ENCODE assay signal across 22 cellular contexts in the genomic region with DNA sequence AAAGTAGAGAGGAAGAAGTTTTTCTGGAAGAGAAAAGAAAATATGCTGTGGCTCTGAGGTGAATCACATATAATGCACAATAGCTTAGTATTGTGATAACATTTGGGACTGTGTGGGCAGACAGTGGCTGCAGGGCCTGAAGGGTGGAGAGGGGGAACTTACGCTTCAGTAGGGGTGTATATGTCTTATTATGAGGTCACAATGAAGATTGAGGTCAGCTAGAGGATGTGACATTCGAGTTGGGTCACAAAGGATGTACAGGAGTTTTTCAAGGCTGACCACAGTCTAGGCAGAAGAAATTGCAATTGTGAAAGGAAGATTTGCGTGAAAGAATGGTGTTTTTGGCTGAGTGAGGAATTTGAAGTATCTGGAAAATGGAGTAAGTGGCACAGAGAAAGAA.
DNase-seq lines count a peak whose midpoint lies in the region; ATAC-seq and TF ChIP-seq lines count a peak whose summit lies in the region.
"Had no signal": no experiment of that assay in that cellular context is flagged by ENCODE, and none has a peak within 500 bp of the region (broad histone marks: within the 10 kb centered on the region; RNA-seq: fewer than 3 reads in every experiment).

No MANE protein-coding gene starts in this region.

- POLR2A ChIA-PET in activated CD8-positive, alpha-beta T cell treated with anti-CD3 and anti-CD28 coated beads for 36 hours (lab: Charles Lee): no interaction called here
- POLR2A ChIA-PET in activated CD8-positive, alpha-beta T cell treated with anti-CD3 and anti-CD28 coated beads, Interleukin-2, amount 10 ng/mL, durations not matched to agents 7 days and 5 days (lab: Charles Lee): no interaction called here
- POLR2A ChIA-PET in WTC11 (lab: Charles Lee): no interaction called here

- no peaks in the 10 kb centered on the region for H3K9me3 Mint-ChIP-seq in activated CD8-positive, alpha-beta T cell treated with anti-CD3 and anti-CD28 coated beads for 36 hours
- no peaks in the 10 kb centered on the region for H3K9me3 Mint-ChIP-seq in activated CD8-positive, alpha-beta T cell treated with anti-CD3 and anti-CD28 coated beads, Interleukin-2, amount 10 ng/mL, durations not matched to agents 7 days and 5 days (ENCODE audit: insufficient read depth)
- H3K9me3 Mint-ChIP-seq in WTC11 (no peaks in the 10 kb centered on the region), immature natural killer cell (no peaks in the 10 kb centered on the region)
- no peaks in the 10 kb centered on the region for H3K9me3 Mint-ChIP-seq in stimulated activated effector memory CD8-positive, alpha-beta T cell treated with anti-CD3 and anti-CD28 coated beads, Interleukin-12 subunit alpha, Interleukin-12 subunit beta, amount 100 ng/mL, for 72 hours
- H3K9me3 Mint-ChIP-seq: activated naive CD8-positive, alpha-beta T cell treated with anti-CD3 and anti-CD28 coated beads, Interleukin-2, amount 10 ng/mL, durations not matched to agents 7 days and 5 days; stimulated activated naive CD8-positive, alpha-beta T cell treated with anti-CD3 and anti-CD28 coated beads, Interleukin-15, Interleukin-2, amounts not matched to agents 100 ng/mL and 50 ng/mL, for 24 hours; T-helper 1 cell treated with Interleukin-12 subunit alpha and Interleukin-12 subunit beta and Interleukin-4 antibody, amounts not matched to agents 30 μg/mL and 1 μg/mL, for 36 hours had no signal

- CTCF ChIA-PET in activated CD8-positive, alpha-beta T cell treated with anti-CD3 and anti-CD28 coated beads for 36 hours (lab: Charles Lee): interaction anchor here (1.2 to 1.4 kb wide), 2 partner anchors 9 to 180 kb away, joined by 3 read pairs; no protein-coding TSS in a partner anchor
- CTCF ChIA-PET in activated CD8-positive, alpha-beta T cell treated with anti-CD3 and anti-CD28 coated beads, Interleukin-2, amount 10 ng/mL, durations not matched to agents 7 days and 5 days (lab: Charles Lee): no interaction called here
- CTCF ChIA-PET in WTC11 (lab: Charles Lee): no interaction called here

- H3K36me3 Mint-ChIP-seq in activated CD8-positive, alpha-beta T cell treated with anti-CD3 and anti-CD28 coated beads for 36 hours (ENCODE audit: low read depth): no peaks in the 10 kb centered on the region
- no peaks in the 10 kb centered on the region for H3K36me3 Mint-ChIP-seq in activated CD8-positive, alpha-beta T cell treated with anti-CD3 and anti-CD28 coated beads, Interleukin-2, amount 10 ng/mL, durations not matched to agents 7 days and 5 days (ENCODE audit: low read depth)
- no peaks in the 10 kb centered on the region for H3K36me3 Mint-ChIP-seq in WTC11
- peaks cover 0 to 7% (median 0%) of the 10 kb centered on the region in 3 donors for H3K36me3 Mint-ChIP-seq in immature natural killer cell
- no peaks in the 10 kb centered on the region for H3K36me3 Mint-ChIP-seq in stimulated activated effector memory CD8-positive, alpha-beta T cell treated with anti-CD3 and anti-CD28 coated beads, Interleukin-12 subunit alpha, Interleukin-12 subunit beta, amount 100 ng/mL, for 72 hours
- H3K36me3 Mint-ChIP-seq: activated naive CD8-positive, alpha-beta T cell treated with anti-CD3 and anti-CD28 coated beads, Interleukin-2, amount 10 ng/mL, durations not matched to agents 7 days and 5 days had no signal

- intact Hi-C loops in activated CD8-positive, alpha-beta T cell treated with anti-CD3 and anti-CD28 coated beads for 36 hours (cut with micrococcal nuclease): no loop called here

- no peak overlapping the region for H3K4me3 Mint-ChIP-seq in activated CD8-positive, alpha-beta T cell treated with anti-CD3 and anti-CD28 coated beads for 36 hours
- no peak overlapping the region for H3K4me3 Mint-ChIP-seq in activated CD8-positive, alpha-beta T cell treated with anti-CD3 and anti-CD28 coated beads, Interleukin-2, amount 10 ng/mL, durations not matched to agents 7 days and 5 days
- H3K4me3 Mint-ChIP-seq in WTC11 (no peak overlapping the region), immature natural killer cell (peak overlapping the region; percentile 7 to 67 (median 51))
- H3K4me3 Mint-ChIP-seq in stimulated activated effector memory CD8-positive, alpha-beta T cell treated with anti-CD3 and anti-CD28 coated beads, Interleukin-12 subunit alpha, Interleukin-12 subunit beta, amount 100 ng/mL, for 72 hours: no peak overlapping the region
- H3K4me3 Mint-ChIP-seq: activated naive CD8-positive, alpha-beta T cell treated with anti-CD3 and anti-CD28 coated beads, Interleukin-2, amount 10 ng/mL, durations not matched to agents 7 days and 5 days; stimulated activated naive CD8-positive, alpha-beta T cell treated with anti-CD3 and anti-CD28 coated beads, Interleukin-15, Interleukin-2, amounts not matched to agents 100 ng/mL and 50 ng/mL, for 24 hours; T-helper 1 cell treated with Interleukin-12 subunit alpha and Interleukin-12 subunit beta and Interleukin-4 antibody, amounts not matched to agents 30 μg/mL and 1 μg/mL, for 36 hours had no signal

- no peak for TF ChIP-seq CTCF in activated CD8-positive, alpha-beta T cell treated with anti-CD3 and anti-CD28 coated beads for 36 hours (IDR thresholded peaks at IDR 0.05)
- no peak for TF ChIP-seq CTCF in WTC11 (IDR thresholded peaks at IDR 0.05)

- H3K4me1 Mint-ChIP-seq in activated CD8-positive, alpha-beta T cell treated with anti-CD3 and anti-CD28 coated beads for 36 hours (ENCODE audit: low read depth): peaks cover 6% of the 10 kb centered on the region
- peaks cover 6% of the 10 kb centered on the region for H3K4me1 Mint-ChIP-seq in activated CD8-positive, alpha-beta T cell treated with anti-CD3 and anti-CD28 coated beads, Interleukin-2, amount 10 ng/mL, durations not matched to agents 7 days and 5 days (ENCODE audit: low read depth)
- H3K4me1 Mint-ChIP-seq in WTC11 (peaks cover 4% of the 10 kb centered on the region), immature natural killer cell (peaks cover 31 to 38% of the 10 kb centered on the region in 2 donors)
- peaks cover 14% of the 10 kb centered on the region for H3K4me1 Mint-ChIP-seq in stimulated activated effector memory CD8-positive, alpha-beta T cell treated with anti-CD3 and anti-CD28 coated beads, Interleukin-12 subunit alpha, Interleukin-12 subunit beta, amount 100 ng/mL, for 72 hours

- H3K27ac Mint-ChIP-seq in activated CD8-positive, alpha-beta T cell treated with anti-CD3 and anti-CD28 coated beads for 36 hours: no peak overlapping the region
- no peak overlapping the region for H3K27ac Mint-ChIP-seq in activated CD8-positive, alpha-beta T cell treated with anti-CD3 and anti-CD28 coated beads, Interleukin-2, amount 10 ng/mL, durations not matched to agents 7 days and 5 days
- H3K27ac Mint-ChIP-seq in WTC11: peak overlapping the region; percentile 0; the same call in 1 of the 2 replicates
- peak overlapping the region; percentile 83 to 96 (median 92) for H3K27ac Mint-ChIP-seq in immature natural killer cell
- no peak overlapping the region for H3K27ac Mint-ChIP-seq in stimulated activated effector memory CD8-positive, alpha-beta T cell treated with anti-CD3 and anti-CD28 coated beads, Interleukin-12 subunit alpha, Interleukin-12 subunit beta, amount 100 ng/mL, for 72 hours
- H3K27ac Mint-ChIP-seq: activated naive CD8-positive, alpha-beta T cell treated with anti-CD3 and anti-CD28 coated beads, Interleukin-2, amount 10 ng/mL, durations not matched to agents 7 days and 5 days; stimulated activated naive CD8-positive, alpha-beta T cell treated with anti-CD3 and anti-CD28 coated beads, Interleukin-15, Interleukin-2, amounts not matched to agents 100 ng/mL and 50 ng/mL, for 24 hours; T-helper 1 cell treated with Interleukin-12 subunit alpha and Interleukin-12 subunit beta and Interleukin-4 antibody, amounts not matched to agents 30 μg/mL and 1 μg/mL, for 36 hours had no signal

- ATAC-seq in activated CD8-positive, alpha-beta T cell treated with anti-CD3 and anti-CD28 coated beads for 36 hours: peak; percentile 80
- ATAC-seq in activated CD8-positive, alpha-beta T cell treated with anti-CD3 and anti-CD28 coated beads, Interleukin-2, amount 10 ng/mL, durations not matched to agents 7 days and 5 days: no peak
- no peak for ATAC-seq in WTC11
- ATAC-seq in stimulated activated effector memory CD8-positive, alpha-beta T cell treated with anti-CD3 and anti-CD28 coated beads, Interleukin-12 subunit alpha, Interleukin-12 subunit beta, amount 100 ng/mL, for 72 hours: peak; percentile 93
- ATAC-seq: foreskin keratinocyte, K562 had no signal

- no peaks in the 10 kb centered on the region for H3K27me3 Mint-ChIP-seq in activated CD8-positive, alpha-beta T cell treated with anti-CD3 and anti-CD28 coated beads for 36 hours
- no peaks in the 10 kb centered on the region for H3K27me3 Mint-ChIP-seq in activated CD8-positive, alpha-beta T cell treated with anti-CD3 and anti-CD28 coated beads, Interleukin-2, amount 10 ng/mL, durations not matched to agents 7 days and 5 days (ENCODE audit: low read depth)
- H3K27me3 Mint-ChIP-seq in WTC11 (ENCODE audit: low read depth) (no peaks in the 10 kb centered on the region), immature natural killer cell (ENCODE audit: low read depth in 3 of 3) (peaks cover 0 to 4% (median 2%) of the 10 kb centered on the region in 3 donors)
- H3K27me3 Mint-ChIP-seq: activated naive CD8-positive, alpha-beta T cell treated with anti-CD3 and anti-CD28 coated beads, Interleukin-2, amount 10 ng/mL, durations not matched to agents 7 days and 5 days; stimulated activated naive CD8-positive, alpha-beta T cell treated with anti-CD3 and anti-CD28 coated beads, Interleukin-15, Interleukin-2, amounts not matched to agents 100 ng/mL and 50 ng/mL, for 24 hours had no signal

- peak; percentile 11 for DNase-seq in activated CD8-positive, alpha-beta T cell treated with anti-CD3 and anti-CD28 coated beads for 36 hours
- no peak for DNase-seq in activated CD8-positive, alpha-beta T cell treated with anti-CD3 and anti-CD28 coated beads, Interleukin-2, amount 10 ng/mL, durations not matched to agents 7 days and 5 days
- DNase-seq in WTC11 (ENCODE audit: low spot score) (no peak), immature natural killer cell (peak; percentile 82 to 83 (median 83)), NCI-H2081 treated with DMSO at 0.1 percent for 48 hours (lab: John Stamatoyannopoulos, UW) (no peak)
- DNase-seq in stimulated activated effector memory CD8-positive, alpha-beta T cell treated with anti-CD3 and anti-CD28 coated beads, Interleukin-12 subunit alpha, Interleukin-12 subunit beta, amount 100 ng/mL, for 72 hours (ENCODE audit: low spot score in 2 of 2): no peak
- DNase-seq in activated CD8-positive, alpha-beta memory T cell treated with anti-CD3 and anti-CD28 coated beads for 24 hours: no peak
- no peak for DNase-seq in central memory CD4-positive, alpha-beta T cell
- DNase-seq: activated CD4-positive, alpha-beta T cell treated with anti-CD3 and anti-CD28 coated beads for 1 hour; activated effector memory CD4-positive, alpha-beta T cell treated with anti-CD3 and anti-CD28 coated beads, Interleukin-2, amount 50 U/mL, for 16 hours; activated naive CD8-positive, alpha-beta T cell treated with anti-CD3 and anti-CD28 coated beads, Interleukin-2, amount 10 ng/mL, durations not matched to agents 7 days and 5 days; effector CD8-positive, alpha-beta T cell; foreskin keratinocyte; mammary epithelial cell; NCI-H1105 treated with DMSO at 0.1 percent for 48 hours; NCI-H446 treated with DMSO at 0.1 percent for 48 hours; NCI-H82; sigmoid colon; stimulated activated CD4-positive, alpha-beta T cell treated with anti-CD3 and anti-CD28 coated beads, Interleukin-15, amount 100 ng/mL, for 24 hours had no signal

Comparison
In these comparisons a context has a peak if more than half of its experiments do, and no peak if none do; other contexts are left out.
1. ATAC-seq: peak in activated CD8-positive, alpha-beta T cell treated with anti-CD3 and anti-CD28 coated beads for 36 hours (single experiment) and stimulated activated effector memory CD8-positive, alpha-beta T cell treated with anti-CD3 and anti-CD28 coated beads, Interleukin-12 subunit alpha, Interleukin-12 subunit beta, amount 100 ng/mL, for 72 hours (single experiment); none in activated CD8-positive, alpha-beta T cell treated with anti-CD3 and anti-CD28 coated beads, Interleukin-2, amount 10 ng/mL, durations not matched to agents 7 days and 5 days (single experiment) and WTC11 (single experiment).
2. DNase-seq: peak in activated CD8-positive, alpha-beta T cell treated with anti-CD3 and anti-CD28 coated beads for 36 hours (single experiment) and immature natural killer cell (3 of 3); none in activated CD8-positive, alpha-beta T cell treated with anti-CD3 and anti-CD28 coated beads, Interleukin-2, amount 10 ng/mL, durations not matched to agents 7 days and 5 days (single experiment), WTC11 (single experiment), stimulated activated effector memory CD8-positive, alpha-beta T cell treated with anti-CD3 and anti-CD28 coated beads, Interleukin-12 subunit alpha, Interleukin-12 subunit beta, amount 100 ng/mL, for 72 hours (0 of 2), activated CD8-positive, alpha-beta memory T cell treated with anti-CD3 and anti-CD28 coated beads for 24 hours (single experiment), NCI-H2081 treated with DMSO at 0.1 percent for 48 hours (single experiment) and central memory CD4-positive, alpha-beta T cell (single experiment).
3. H3K27ac Mint-ChIP-seq: peak in WTC11 (single experiment) and immature natural killer cell (6 of 6); none in activated CD8-positive, alpha-beta T cell treated with anti-CD3 and anti-CD28 coated beads for 36 hours (single experiment), activated CD8-positive, alpha-beta T cell treated with anti-CD3 and anti-CD28 coated beads, Interleukin-2, amount 10 ng/mL, durations not matched to agents 7 days and 5 days (single experiment) and stimulated activated effector memory CD8-positive, alpha-beta T cell treated with anti-CD3 and anti-CD28 coated beads, Interleukin-12 subunit alpha, Interleukin-12 subunit beta, amount 100 ng/mL, for 72 hours (single experiment).
4. H3K4me3 Mint-ChIP-seq: peak in immature natural killer cell (5 of 5); none in activated CD8-positive, alpha-beta T cell treated with anti-CD3 and anti-CD28 coated beads for 36 hours (single experiment), activated CD8-positive, alpha-beta T cell treated with anti-CD3 and anti-CD28 coated beads, Interleukin-2, amount 10 ng/mL, durations not matched to agents 7 days and 5 days (single experiment), WTC11 (single experiment) and stimulated activated effector memory CD8-positive, alpha-beta T cell treated with anti-CD3 and anti-CD28 coated beads, Interleukin-12 subunit alpha, Interleukin-12 subunit beta, amount 100 ng/mL, for 72 hours (single experiment).